In genomic region chr1:27581823-27582243, GRCh38 we compare ENCODE assay signal across 1 cellular context.
TF ChIP-seq lines count a peak whose summit lies in the region.

No MANE protein-coding gene starts in this region.

TF ChIP-seq in IMR-90, 13 proteins besides CTCF, POLR2A, EP300 and RAD21:
- TF ChIP-seq, protein P1, sequence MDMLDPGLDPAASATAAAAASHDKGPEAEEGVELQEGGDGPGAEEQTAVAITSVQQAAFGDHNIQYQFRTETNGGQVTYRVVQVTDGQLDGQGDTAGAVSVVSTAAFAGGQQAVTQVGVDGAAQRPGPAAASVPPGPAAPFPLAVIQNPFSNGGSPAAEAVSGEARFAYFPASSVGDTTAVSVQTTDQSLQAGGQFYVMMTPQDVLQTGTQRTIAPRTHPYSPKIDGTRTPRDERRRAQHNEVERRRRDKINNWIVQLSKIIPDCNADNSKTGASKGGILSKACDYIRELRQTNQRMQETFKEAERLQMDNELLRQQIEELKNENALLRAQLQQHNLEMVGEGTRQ (IDR thresholded peaks at IDR 0.05; ENCODE audit: low read depth, low read length) = no peak
- TF ChIP-seq CHD1 (IDR thresholded peaks at IDR 0.05; ENCODE audit: low read depth, low read length) (no peak), MAFK (IDR thresholded peaks at IDR 0.05; ENCODE audit: low read depth, low read length) (no peak)
